ENCODE assay signal across 8 cellular contexts in genomic region chr6:31197559-31198305, GRCh38. TPM values are rescaled to one million over a fixed set of nuclear protein-coding genes. Genes with fewer than 3 reads are reported as not detected.
DNase-seq lines count a peak whose midpoint lies in the region; ATAC-seq and TF ChIP-seq lines count a peak whose summit lies in the region.

No MANE protein-coding gene starts in this region.

- no peaks in the 10 kb centered on the region for H3K27me3 ChIP-seq in ascending aorta

- peak overlapping the region; percentile 73 to 81 for H3K4me3 ChIP-seq in ascending aorta
- H3K4me3 ChIP-seq in retinal pigment epithelial cell (ENCODE audit: low read length): peak overlapping the region; percentile 78

- peaks cover 0 to 11% of the 10 kb centered on the region in 2 donors for H3K4me1 ChIP-seq in ascending aorta

- ATAC-seq in HG02938 (IDR thresholded peaks at IDR 0.05; ENCODE audit: unreplicated experiment): peak; percentile 73

- TF ChIP-seq CTCF in ascending aorta (IDR thresholded peaks at IDR 0.05) (no peak), retinal pigment epithelial cell (conservative IDR thresholded peaks at IDR 0.05; ENCODE audit: low read depth, low read length) (no peak)

- no peaks in the 10 kb centered on the region for H3K36me3 ChIP-seq in ascending aorta

- intact Hi-C loops in ascending aorta (cut with DNase I): loop anchor here (1.0 to 5.0 kb wide), 5 partner anchors 39 to 1000 kb away; partner anchors contain the start of genes HLA-B, HLA-C and TCF19

- peak overlapping the region; percentile 95 to 97 for H3K27ac ChIP-seq in ascending aorta

- TF ChIP-seq POLR2A in GM15510 (IDR thresholded peaks at IDR 0.05; ENCODE audit: borderline replicate concordance, extremely low read depth, insufficient read length): peak; percentile 65

- H3K9me3 ChIP-seq in ascending aorta: no peaks in the 10 kb centered on the region

- DNase-seq in NCI-H187 (lab: John Stamatoyannopoulos, UW) (peak; percentile 89 to 93), T-helper 22 cell (ENCODE audit: low read depth) (peak; percentile 93), ascending aorta (ENCODE audit: low spot score in 2 of 2) (peak; percentile 75 to 96), hippocampal formation (lab: John Stamatoyannopoulos, UW) (peak; percentile 62 to 81), retinal pigment epithelial cell (ENCODE audit: low read depth) (peak; percentile 13), cortex of kidney (lab: John Stamatoyannopoulos, UW) (no peak)

RNA-seq across cellular contexts. Expression of gene POU5F1, which starts 27.2 kb away (rescaled TPM):
- not detected for total RNA-seq in ascending aorta

RNA-seq across cellular contexts. Expression of gene TCF19, which starts 39.3 kb away (rescaled TPM):
- 10.3 TPM for total RNA-seq in ascending aorta

RNA-seq across cellular contexts. Expression of gene CCHCR1, which starts 40.1 kb away (rescaled TPM):
- total RNA-seq in ascending aorta: 14.7 TPM

RNA-seq across cellular contexts. Expression of gene PSORS1C2, which starts 58.9 kb away (rescaled TPM):
- total RNA-seq in ascending aorta: 5.2 TPM
